Comparison of ENCODE assay signal across 9 cellular contexts in genomic region chr1:47175227-47175934, GRCh38. TPM values are rescaled to one million over a fixed set of nuclear protein-coding genes. Genes with fewer than 3 reads are reported as not detected.
DNase-seq lines count a peak whose midpoint lies in the region; ATAC-seq and TF ChIP-seq lines count a peak whose summit lies in the region.
"Had no signal": no experiment of that assay in that cellular context is flagged by ENCODE, and none has a peak within 500 bp of the region (broad histone marks: within the 10 kb centered on the region; RNA-seq: fewer than 3 reads in every experiment).

No MANE protein-coding gene starts in this region.

- peaks cover 7% of the 10 kb centered on the region for H3K27me3 Mint-ChIP-seq in activated T-helper 2 cell treated with anti-CD3 and anti-CD28 coated beads, Interferon-gamma antibody, Interleukin-2, Interleukin-4, amounts not matched to agents 10 μg/mL and 5 μg/mL and 100 μg/mL, durations not matched to agents 14 hours and 24 hours and 36 hours (ENCODE audit: low read depth)

- intact Hi-C loops in activated T-helper 2 cell treated with anti-CD3 and anti-CD28 coated beads, Interferon-gamma antibody, Interleukin-2, Interleukin-4, amounts not matched to agents 10 μg/mL and 5 μg/mL and 100 μg/mL, durations not matched to agents 14 hours and 24 hours and 36 hours (cut with micrococcal nuclease) = loop anchor here (5.0 to 10.0 kb wide), 2 partner anchors 87 to 259 kb away; partner anchors contain the start of gene FOXD2

- DNase-seq in 8988T = peak; percentile 63
- DNase-seq in GM12864 (ENCODE audit: low read depth) = no peak
- DNase-seq in NT2/D1 (ENCODE audit: low read depth, low spot score) = peak; percentile 71
- peak; percentile 33 for DNase-seq in activated T-helper 2 cell treated with anti-CD3 and anti-CD28 coated beads, Interferon-gamma antibody, Interleukin-2, Interleukin-4, amounts not matched to agents 10 μg/mL and 5 μg/mL and 100 μg/mL, durations not matched to agents 14 hours and 24 hours and 36 hours (ENCODE audit: low spot score)
- DNase-seq in globus pallidus (ENCODE audit: low spot score) = peak; percentile 53
- peak; percentile 93 for DNase-seq in osteoblast (ENCODE audit: insufficient read length, low spot score, missing footprints)

- TF ChIP-seq CTCF in GM12864 (IDR thresholded peaks at IDR 0.05; ENCODE audit: low read depth, low read length, missing control alignments) (peak; percentile 100), osteoblast (IDR thresholded peaks at IDR 0.05; ENCODE audit: extremely low read depth, low read depth, low read length) (peak; percentile 96)

- peak overlapping the region; percentile 38 for H2AFZ ChIP-seq in osteoblast (ENCODE audit: low read length)

- H3K9ac ChIP-seq in NT2/D1 (ENCODE audit: insufficient read length, low read depth) = no peak overlapping the region

- H3K36me3 ChIP-seq in NT2/D1 (ENCODE audit: insufficient read depth, insufficient read length, low read length) (no peaks in the 10 kb centered on the region), osteoblast (ENCODE audit: insufficient read depth, low read length) (no peaks in the 10 kb centered on the region)

- H3K4me3 ChIP-seq in GM12864 (ENCODE audit: low read depth, low read length) = no peak overlapping the region
- no peak overlapping the region for H3K4me3 ChIP-seq in NT2/D1 (ENCODE audit: insufficient read length, low read depth)
- H3K4me3 ChIP-seq in osteoblast (ENCODE audit: insufficient read depth, low read length) = no peak overlapping the region

- no peaks in the 10 kb centered on the region for H3K9me3 Mint-ChIP-seq in activated T-helper 2 cell treated with anti-CD3 and anti-CD28 coated beads, Interferon-gamma antibody, Interleukin-2, Interleukin-4, amounts not matched to agents 10 μg/mL and 5 μg/mL and 100 μg/mL, durations not matched to agents 14 hours and 24 hours and 36 hours
- H3K9me3 Mint-ChIP-seq: immature natural killer cell had no signal

- no peak overlapping the region for H3K4me3 Mint-ChIP-seq in activated T-helper 2 cell treated with anti-CD3 and anti-CD28 coated beads, Interferon-gamma antibody, Interleukin-2, Interleukin-4, amounts not matched to agents 10 μg/mL and 5 μg/mL and 100 μg/mL, durations not matched to agents 14 hours and 24 hours and 36 hours (ENCODE audit: low read depth)
- H3K4me3 Mint-ChIP-seq: immature natural killer cell had no signal

- ATAC-seq in HG03521 (IDR thresholded peaks at IDR 0.05; ENCODE audit: unreplicated experiment) (peak; percentile 43), HG03095 (IDR thresholded peaks at IDR 0.05; ENCODE audit: unreplicated experiment) (no peak)

- H3K27me3 ChIP-seq in NT2/D1 (ENCODE audit: insufficient read depth, insufficient read length) (peaks cover 8% of the 10 kb centered on the region), osteoblast (ENCODE audit: insufficient read depth, low read length) (no peaks in the 10 kb centered on the region)

- H3K27ac Mint-ChIP-seq in activated T-helper 2 cell treated with anti-CD3 and anti-CD28 coated beads, Interferon-gamma antibody, Interleukin-2, Interleukin-4, amounts not matched to agents 10 μg/mL and 5 μg/mL and 100 μg/mL, durations not matched to agents 14 hours and 24 hours and 36 hours = no peak overlapping the region
- H3K27ac Mint-ChIP-seq: immature natural killer cell had no signal

- H3K79me2 ChIP-seq in osteoblast (ENCODE audit: insufficient read depth, low read length) = no peaks in the 10 kb centered on the region

- no peaks in the 10 kb centered on the region for H3K36me3 Mint-ChIP-seq in activated T-helper 2 cell treated with anti-CD3 and anti-CD28 coated beads, Interferon-gamma antibody, Interleukin-2, Interleukin-4, amounts not matched to agents 10 μg/mL and 5 μg/mL and 100 μg/mL, durations not matched to agents 14 hours and 24 hours and 36 hours (ENCODE audit: low read depth)
- H3K36me3 Mint-ChIP-seq: immature natural killer cell had no signal

- peak overlapping the region; percentile 57 for H3K4me2 ChIP-seq in osteoblast (ENCODE audit: insufficient read depth, low read length)

- H3K27ac ChIP-seq in osteoblast (ENCODE audit: low read depth, low read length) = no peak overlapping the region

- H3K4me1 Mint-ChIP-seq in activated T-helper 2 cell treated with anti-CD3 and anti-CD28 coated beads, Interferon-gamma antibody, Interleukin-2, Interleukin-4, amounts not matched to agents 10 μg/mL and 5 μg/mL and 100 μg/mL, durations not matched to agents 14 hours and 24 hours and 36 hours (ENCODE audit: low read depth) = peaks cover 11% of the 10 kb centered on the region

- H3K9me3 ChIP-seq in NT2/D1 (ENCODE audit: insufficient read depth, low read length) (no peaks in the 10 kb centered on the region), osteoblast (ENCODE audit: low read depth, low read length) (no peaks in the 10 kb centered on the region)

- H4K20me1 ChIP-seq in osteoblast (ENCODE audit: insufficient read depth, low read length) = no peaks in the 10 kb centered on the region

- peaks cover 3% of the 10 kb centered on the region for H3K4me1 ChIP-seq in NT2/D1 (ENCODE audit: insufficient read depth, insufficient read length)
- peaks cover 11% of the 10 kb centered on the region for H3K4me1 ChIP-seq in osteoblast (ENCODE audit: insufficient read depth, low read length)

RNA-seq across cellular contexts. Expression of gene PDZK1IP1, which starts 14.5 kb away (rescaled TPM):
- total RNA-seq in activated T-helper 2 cell treated with anti-CD3 and anti-CD28 coated beads, Interferon-gamma antibody, Interleukin-2, Interleukin-4, amounts not matched to agents 10 μg/mL and 5 μg/mL and 100 μg/mL, durations not matched to agents 14 hours and 24 hours and 36 hours = not detected in 2 replicates
- total RNA-seq in osteoblast = not detected in 2 replicates

RNA-seq across cellular contexts. Expression of gene CYP4A22, which starts 38.1 kb away (rescaled TPM):
- not detected in 2 replicates for total RNA-seq in activated T-helper 2 cell treated with anti-CD3 and anti-CD28 coated beads, Interferon-gamma antibody, Interleukin-2, Interleukin-4, amounts not matched to agents 10 μg/mL and 5 μg/mL and 100 μg/mL, durations not matched to agents 14 hours and 24 hours and 36 hours
- not detected in 2 replicates for total RNA-seq in osteoblast

RNA-seq across cellular contexts. Expression of gene TAL1, which starts 56.6 kb away (rescaled TPM):
- total RNA-seq in activated T-helper 2 cell treated with anti-CD3 and anti-CD28 coated beads, Interferon-gamma antibody, Interleukin-2, Interleukin-4, amounts not matched to agents 10 μg/mL and 5 μg/mL and 100 μg/mL, durations not matched to agents 14 hours and 24 hours and 36 hours = not detected in 2 replicates
- not detected in 2 replicates for total RNA-seq in osteoblast
